In genomic region chr2:46803551-46803885, GRCh38 we compare ENCODE assay signal across 2 cellular contexts.
TF ChIP-seq lines count a peak whose summit lies in the region.

No MANE protein-coding gene starts in this region.

TF ChIP-seq in SK-N-SH, 30 proteins besides CTCF, POLR2A, EP300 and RAD21 (continued from another document):
- TF ChIP-seq REST (IDR thresholded peaks at IDR 0.05; ENCODE audit: low read depth, low read length), result no peak
- TF ChIP-seq SIN3A (IDR thresholded peaks at IDR 0.05; ENCODE audit: borderline replicate concordance, low read depth, low read length), result no peak
- no peak for TF ChIP-seq CHD2 (IDR thresholded peaks at IDR 0.05; ENCODE audit: low read length, partially characterized antibody)
- TF ChIP-seq TAF1 (IDR thresholded peaks at IDR 0.05; ENCODE audit: borderline replicate concordance, low read depth, low read length), result no peak
TF ChIP-seq in SK-N-SH: peak in this region for 0.

TF ChIP-seq in SK-N-SH treated with all-trans-retinoic acid at 6 μM for 48 hours, 23 proteins besides CTCF, POLR2A, EP300 and RAD21 (continued from another document):
- TF ChIP-seq TSHZ2 (CRISPR knock-in tag; IDR thresholded peaks at IDR 0.05) (no peak), ZC3H10 (CRISPR knock-in tag; IDR thresholded peaks at IDR 0.05) (no peak), SNAI2 (CRISPR knock-in tag; IDR thresholded peaks at IDR 0.05) (no peak), PPARA (CRISPR knock-in tag; IDR thresholded peaks at IDR 0.05; ENCODE audit: borderline replicate concordance) (no peak)
